ENCODE assay signal across 28 cellular contexts in genomic region chr9:90841213-90841612, GRCh38. TPM values are rescaled to one million over a fixed set of nuclear protein-coding genes. Genes with fewer than 3 reads are reported as not detected.
"Had no signal": no experiment of that assay in that cellular context is flagged by ENCODE, and none has a peak within 500 bp of the region (broad histone marks: within the 10 kb centered on the region; RNA-seq: fewer than 3 reads in every experiment).

No MANE protein-coding gene starts in this region.

- H3K27me3 ChIP-seq: adrenal gland, ascending aorta, hepatocyte, stomach, suprapubic skin, transverse colon, vagina had no signal

- H3K36me3 Mint-ChIP-seq: activated naive CD4-positive, alpha-beta T cell treated with anti-CD3 and anti-CD28 coated beads, Interleukin-2, amount 50 U/mL, for 72 hours had no signal

- H3K79me2 ChIP-seq: hepatocyte had no signal

- ATAC-seq: activated CD8-positive, alpha-beta T cell treated with anti-CD3 and anti-CD28 coated beads, Interleukin-2, amount 10 ng/mL, durations not matched to agents 7 days and 5 days; activated naive CD4-positive, alpha-beta T cell treated with anti-CD3 and anti-CD28 coated beads, Interleukin-2, amount 50 U/mL, for 72 hours; activated T-helper 17 cell treated with anti-CD3 and anti-CD28 coated beads, Interleukin-2, amount 50 U/mL, for 72 hours; sciatic nerve; stimulated activated memory B cell treated with anti-CD40 and anti-IgM and Interleukin-4, amounts not matched to agents 10 μg/mL and 1 μg/mL and 100 μg/mL, for 72 hours had no signal

- H3K27ac ChIP-seq: adrenal gland, ascending aorta, hepatocyte, stomach, suprapubic skin, transverse colon, vagina had no signal

- H3K27me3 Mint-ChIP-seq: activated T-helper 17 cell treated with anti-CD3 and anti-CD28 coated beads, Interleukin-2, amount 50 U/mL, for 72 hours; memory B cell; stimulated activated memory B cell treated with anti-CD40 and anti-IgM and Interleukin-4, amounts not matched to agents 10 μg/mL and 1 μg/mL and 100 μg/mL, for 72 hours had no signal

- H3K4me3 ChIP-seq: adrenal gland, ascending aorta, hepatocyte, stomach, suprapubic skin, transverse colon, vagina had no signal

- H3K27ac Mint-ChIP-seq: activated CD8-positive, alpha-beta T cell treated with anti-CD3 and anti-CD28 coated beads, Interleukin-2, amount 10 ng/mL, durations not matched to agents 7 days and 5 days; activated naive CD4-positive, alpha-beta T cell treated with anti-CD3 and anti-CD28 coated beads, Interleukin-2, amount 50 U/mL, for 72 hours; activated T-cell treated with anti-CD3 and anti-CD28 coated beads, Interleukin-2, amount 50 U/mL, for 24 hours; activated T-helper 17 cell treated with anti-CD3 and anti-CD28 coated beads, Interleukin-2, amount 50 U/mL, for 72 hours; immature natural killer cell; memory B cell; nephron progenitor cell; stimulated activated memory B cell treated with anti-CD40 and anti-IgM and Interleukin-4, amounts not matched to agents 10 μg/mL and 1 μg/mL and 100 μg/mL, for 72 hours; T-helper 2 cell treated with Interferon-gamma antibody and Interleukin-4, amounts not matched to agents 5 μg/mL and 100 μg/mL, for 36 hours had no signal

- FAIRE-seq: frontal cortex, small intestine had no signal

- H3K9me3 Mint-ChIP-seq: activated naive CD4-positive, alpha-beta T cell treated with anti-CD3 and anti-CD28 coated beads, Interleukin-2, amount 50 U/mL, for 72 hours; activated T-cell treated with anti-CD3 and anti-CD28 coated beads, Interleukin-2, amount 50 U/mL, for 24 hours; activated T-helper 17 cell treated with anti-CD3 and anti-CD28 coated beads, Interleukin-2, amount 50 U/mL, for 72 hours; immature natural killer cell; memory B cell; nephron progenitor cell; stimulated activated memory B cell treated with anti-CD40 and anti-IgM and Interleukin-4, amounts not matched to agents 10 μg/mL and 1 μg/mL and 100 μg/mL, for 72 hours; T-helper 2 cell treated with Interferon-gamma antibody and Interleukin-4, amounts not matched to agents 5 μg/mL and 100 μg/mL, for 36 hours had no signal

- H3K9me3 ChIP-seq: adrenal gland, ascending aorta, stomach, suprapubic skin, transverse colon, vagina had no signal

- H3K4me1 Mint-ChIP-seq: activated T-helper 17 cell treated with anti-CD3 and anti-CD28 coated beads, Interleukin-2, amount 50 U/mL, for 72 hours had no signal

- H3K4me3 Mint-ChIP-seq: activated CD8-positive, alpha-beta T cell treated with anti-CD3 and anti-CD28 coated beads, Interleukin-2, amount 10 ng/mL, durations not matched to agents 7 days and 5 days; activated T-cell treated with anti-CD3 and anti-CD28 coated beads, Interleukin-2, amount 50 U/mL, for 24 hours; activated T-helper 17 cell treated with anti-CD3 and anti-CD28 coated beads, Interleukin-2, amount 50 U/mL, for 72 hours; immature natural killer cell; memory B cell; nephron progenitor cell; stimulated activated memory B cell treated with anti-CD40 and anti-IgM and Interleukin-4, amounts not matched to agents 10 μg/mL and 1 μg/mL and 100 μg/mL, for 72 hours; T-helper 2 cell treated with Interferon-gamma antibody and Interleukin-4, amounts not matched to agents 5 μg/mL and 100 μg/mL, for 36 hours had no signal

- H3K4me1 ChIP-seq: adrenal gland, ascending aorta, stomach, suprapubic skin, vagina had no signal

- H3K36me3 ChIP-seq: adrenal gland, ascending aorta, transverse colon, vagina had no signal

- H3K4me2 ChIP-seq: hepatocyte had no signal

- DNase-seq: activated CD4-positive, alpha-beta T cell treated with anti-CD3 and anti-CD28 coated beads for 1 hour; activated CD4-positive, alpha-beta T cell treated with anti-CD3 and anti-CD28 coated beads, Interleukin-2, amount 50 U/mL, for 1 hour; activated CD8-positive, alpha-beta memory T cell treated with anti-CD3 and anti-CD28 coated beads, Interleukin-2, amount 50 U/mL, for 4 hours; activated CD8-positive, alpha-beta T cell treated with anti-CD3 and anti-CD28 coated beads, Interleukin-2, amount 10 ng/mL, durations not matched to agents 7 days and 5 days; activated T-cell treated with anti-CD3 and anti-CD28 coated beads, Interleukin-2, amount 50 U/mL, for 24 hours; adrenal gland; central memory CD4-positive, alpha-beta T cell; effector memory CD4-positive, alpha-beta T cell; glutamatergic neuron; immature natural killer cell; nephron progenitor cell; posterior cingulate gyrus; small intestine; stimulated activated CD4-positive, alpha-beta T cell treated with anti-CD3 and anti-CD28 coated beads, Interleukin-15, amount 100 ng/mL, for 24 hours; stomach; transverse colon had no signal

- H2AFZ ChIP-seq: hepatocyte had no signal

RNA-seq across cellular contexts. Expression of gene SYK, which starts 39.6 kb away (rescaled TPM):
- total RNA-seq: myocyte had no signal
